ENCODE assay signal across 7 cellular contexts in the genomic region with DNA sequence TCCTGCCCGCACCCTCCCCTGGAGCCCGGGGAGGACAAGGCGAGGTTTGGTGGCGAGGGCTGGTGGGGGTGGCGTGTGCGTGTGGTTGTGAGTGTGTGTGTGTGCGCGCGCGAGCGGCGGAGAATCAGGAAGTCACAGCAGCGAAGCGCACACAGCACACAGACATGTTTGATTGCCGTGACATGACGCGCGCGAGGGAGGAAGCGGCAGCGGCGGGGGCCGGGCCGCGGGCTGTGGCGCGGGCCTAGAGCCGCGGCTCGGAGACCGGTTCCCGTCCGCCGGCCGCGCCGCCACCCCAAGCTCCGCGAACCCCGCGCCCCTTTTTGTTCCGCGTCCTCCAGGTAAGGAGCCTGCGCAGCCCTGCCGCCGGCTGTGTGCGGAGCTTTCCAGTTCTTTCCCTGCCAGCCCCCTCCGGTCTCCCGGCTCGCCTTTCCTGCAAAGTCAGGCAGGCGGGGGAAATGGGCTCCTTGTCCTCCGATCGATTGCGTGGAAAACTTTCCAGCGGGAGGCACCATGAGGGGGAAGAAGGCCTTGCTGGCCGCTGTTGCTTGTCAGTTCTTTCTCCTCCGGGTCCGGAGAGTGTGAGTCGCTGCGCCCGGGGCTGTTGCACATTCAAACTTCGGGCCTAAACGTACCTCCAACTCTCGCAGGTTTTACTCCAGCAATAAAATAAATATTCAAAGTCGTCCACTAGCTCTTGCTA. TPM values are rescaled to one million over a fixed set of nuclear protein-coding genes. Genes with fewer than 3 reads are reported as not detected.
DNase-seq lines count a peak whose midpoint lies in the region; ATAC-seq and TF ChIP-seq lines count a peak whose summit lies in the region.

No MANE protein-coding gene starts in this region.

- ATAC-seq in HG02588 (IDR thresholded peaks at IDR 0.05; ENCODE audit: unreplicated experiment) = peak; percentile 21

- peak; percentile 74 for DNase-seq in NCI-H2171 (lab: John Stamatoyannopoulos, UW)
- peak; percentile 85 for DNase-seq in activated CD4-positive, alpha-beta T cell treated with anti-CD3 and anti-CD28 coated beads, Interleukin-2, amount 10 ng/mL, durations not matched to agents 7 days and 5 days
- peak; percentile 87 for DNase-seq in coronary artery (ENCODE audit: low spot score)
- peak; percentile 83 for DNase-seq in left kidney (ENCODE audit: low read depth, low spot score)
- DNase-seq in stimulated activated CD4-positive, alpha-beta T cell treated with anti-CD3 and anti-CD28 coated beads, Interleukin-1b, Interleukin-23, amount 100 ng/mL, for 48 hours = peak; percentile 73

- H3K27me3 Mint-ChIP-seq in activated CD4-positive, alpha-beta T cell treated with anti-CD3 and anti-CD28 coated beads, Interleukin-2, amount 10 ng/mL, durations not matched to agents 7 days and 5 days = no peaks in the 10 kb centered on the region

- no peak for TF ChIP-seq CTCF in coronary artery (IDR thresholded peaks at IDR 0.05)

- peak overlapping the region; percentile 98 for H3K27ac ChIP-seq in coronary artery

- H3K4me1 Mint-ChIP-seq in activated CD4-positive, alpha-beta T cell treated with anti-CD3 and anti-CD28 coated beads, Interleukin-2, amount 10 ng/mL, durations not matched to agents 7 days and 5 days = peaks cover 58% of the 10 kb centered on the region

- H3K36me3 Mint-ChIP-seq in activated CD4-positive, alpha-beta T cell treated with anti-CD3 and anti-CD28 coated beads, Interleukin-2, amount 10 ng/mL, durations not matched to agents 7 days and 5 days (ENCODE audit: low read depth) = peaks cover 26% of the 10 kb centered on the region

- CTCF ChIA-PET in activated CD4-positive, alpha-beta T cell treated with anti-CD3 and anti-CD28 coated beads, Interleukin-2, amount 10 ng/mL, durations not matched to agents 7 days and 5 days (lab: Charles Lee) = no interaction called here

- TF ChIP-seq POLR2A in GM15510 (IDR thresholded peaks at IDR 0.05; ENCODE audit: borderline replicate concordance, extremely low read depth, insufficient read length) = peak; percentile 43

- peak overlapping the region; percentile 100 for H3K4me3 Mint-ChIP-seq in activated CD4-positive, alpha-beta T cell treated with anti-CD3 and anti-CD28 coated beads, Interleukin-2, amount 10 ng/mL, durations not matched to agents 7 days and 5 days

- POLR2A ChIA-PET in activated CD4-positive, alpha-beta T cell treated with anti-CD3 and anti-CD28 coated beads, Interleukin-2, amount 10 ng/mL, durations not matched to agents 7 days and 5 days (lab: Charles Lee) = no interaction called here

- H3K27ac Mint-ChIP-seq in activated CD4-positive, alpha-beta T cell treated with anti-CD3 and anti-CD28 coated beads, Interleukin-2, amount 10 ng/mL, durations not matched to agents 7 days and 5 days = peak overlapping the region; percentile 98

- H3K9me3 Mint-ChIP-seq in activated CD4-positive, alpha-beta T cell treated with anti-CD3 and anti-CD28 coated beads, Interleukin-2, amount 10 ng/mL, durations not matched to agents 7 days and 5 days = no peaks in the 10 kb centered on the region

- H3K4me3 ChIP-seq in coronary artery = peak overlapping the region; percentile 82

RNA-seq across cellular contexts. Expression of gene SMARCA2, which starts 2.5 kb away (rescaled TPM):
- total RNA-seq in activated CD4-positive, alpha-beta T cell treated with anti-CD3 and anti-CD28 coated beads, Interleukin-2, amount 10 ng/mL, durations not matched to agents 7 days and 5 days = 100 to 1,000 TPM; 264 to 274 TPM

Comparison
In these comparisons a context has a peak if more than half of its experiments do, and no peak if none do; other contexts are left out.
1. Peak in every context shown above with its lines: DNase-seq, ATAC-seq, H3K4me3 ChIP-seq and H3K27ac ChIP-seq.